In the genomic region with DNA sequence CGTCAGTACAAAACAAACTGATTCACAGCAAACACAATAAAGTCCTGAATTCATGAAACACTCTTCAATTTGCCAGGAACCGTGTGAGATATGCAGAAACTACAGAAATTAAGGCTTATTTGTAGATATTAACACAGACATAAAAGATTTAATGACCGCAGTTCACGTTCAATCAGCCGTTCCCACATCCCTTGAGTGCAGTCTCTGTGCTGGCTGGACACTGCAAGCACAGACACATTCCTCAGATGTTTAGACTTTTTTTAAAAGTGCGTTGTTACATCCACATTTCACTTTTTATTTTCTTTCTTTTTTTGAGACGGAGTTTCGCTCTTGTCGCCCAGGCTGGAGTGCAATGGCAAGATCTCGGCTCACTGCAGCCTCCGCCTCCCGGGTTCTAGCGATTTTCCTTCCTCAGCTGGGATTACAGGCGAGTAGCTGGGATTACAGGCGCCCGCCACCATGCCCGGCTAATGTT, we compare ENCODE assay signal across 8 cellular contexts. TPM values are rescaled to one million over a fixed set of nuclear protein-coding genes. Genes with fewer than 3 reads are reported as not detected.
A peak's percentile ranks its signal among the peaks of the same experiment; 100 is the strongest.
DNase-seq lines count a peak whose midpoint lies in the region; TF ChIP-seq lines count a peak whose summit lies in the region.

No MANE protein-coding gene starts in this region.

- H3K36me3 Mint-ChIP-seq in MCF 10A (ENCODE audit: insufficient read depth, unreplicated experiment): peaks cover 7% of the 10 kb centered on the region

- intact Hi-C loops in MCF 10A (cut with micrococcal nuclease) (loop anchor here (10.0 kb wide), 2 partner anchors 201 to 261 kb away; partner anchors contain the start of gene GNAQ), testis (cut with DNase I; ENCODE audit: low total_unique reads) (no loop called here)

- POLR2A ChIA-PET in MCF 10A (lab: Yijun Ruan, JAX): interaction anchor here (0.6 to 3.5 kb wide), 7 partner anchors 12 to 748 kb away, joined by 3 to 27 read pairs (median 4); partner anchors contain the start of gene PSAT1

- TF ChIP-seq POLR2A in testis (IDR thresholded peaks at IDR 0.05): no peak

- H3K4me1 Mint-ChIP-seq in MCF 10A (ENCODE audit: insufficient read depth, unreplicated experiment): peaks cover 16% of the 10 kb centered on the region

- no peaks in the 10 kb centered on the region for H3K9me3 Mint-ChIP-seq in MCF 10A (ENCODE audit: unreplicated experiment)

- H3K27ac Mint-ChIP-seq in MCF 10A (ENCODE audit: low read depth, unreplicated experiment): peak overlapping the region; percentile 96

- H3K4me3 ChIP-seq in testis: peak overlapping the region; percentile 71 to 89

- TSS peak; percentile 68 for BruUV-seq in MCF 10A (replicated peaks; lab: Mats Ljungman, UMichigan)

- CTCF ChIA-PET in MCF 10A (lab: Yijun Ruan, JAX): interaction anchor here (0.7 to 1.9 kb wide), 4 partner anchors 16 to 258 kb away, joined by 3 to 7 read pairs (median 4); no protein-coding TSS in a partner anchor

- H3K4me1 ChIP-seq in testis: peaks cover 4% of the 10 kb centered on the region

- 1% methylated on average over 17 of the region's 17 CpGs for WGBS in testis, 2 donors

- H3K27me3 Mint-ChIP-seq in MCF 10A (ENCODE audit: insufficient read depth, unreplicated experiment): no peaks in the 10 kb centered on the region

- DNase-seq in AG20443 (ENCODE audit: low spot score) (peak; percentile 58), HT-29 (ENCODE audit: low spot score) (peak; percentile 34), MCF 10A (ENCODE audit: unreplicated experiment) (no peak), testis (no peak), NCI-H82 treated with DMSO at 0.1 percent for 48 hours (lab: John Stamatoyannopoulos, UW; ENCODE audit: unreplicated experiment) (no peak), RKO (ENCODE audit: low spot score) (no peak), NCI-H1930 (lab: John Stamatoyannopoulos, UW) (no peak)

- H3K27me3 ChIP-seq in layer of hippocampus (ENCODE audit: control insufficient read depth, insufficient read depth, low read length) (no peaks in the 10 kb centered on the region), testis (no peaks in the 10 kb centered on the region)

- TF ChIP-seq CTCF in MCF 10A (IDR thresholded peaks at IDR 0.05; ENCODE audit: unreplicated experiment): no peak
- TF ChIP-seq CTCF in testis (IDR thresholded peaks at IDR 0.05): no peak

- peak overlapping the region; percentile 54 for H3K27ac ChIP-seq in layer of hippocampus (ENCODE audit: low read depth, low read length)
- H3K27ac ChIP-seq in testis: peak overlapping the region; percentile 81 to 87

- no peaks in the 10 kb centered on the region for H3K9me3 ChIP-seq in testis

- H3K36me3 ChIP-seq in testis (ENCODE audit: low read depth, missing control alignments): no peaks in the 10 kb centered on the region

- H3K4me3 Mint-ChIP-seq in MCF 10A (ENCODE audit: unreplicated experiment): peak overlapping the region; percentile 93

RNA-seq across cellular contexts. Expression of gene CEP78, which starts 0.5 kb away (rescaled TPM):
- 69.0 and 71.7 TPM in 2 replicates for total RNA-seq in HT-29 (2014; rRNA removed; shearing (Covaris generic))
- total RNA-seq in MCF 10A (2022) (13.7 and 17.8 TPM in 2 replicates), testis (10 to 100 TPM; 37.4 to 50.2 TPM)
- polyA plus RNA-seq in testis (ENCODE audit: insufficient read depth, low read depth, low replicate concordance): 28.2 TPM

Comparison
In these comparisons a context has a peak if more than half of its experiments do, and no peak if none do; other contexts are left out.
1. DNase-seq: peak in AG20443 (single experiment) and HT-29 (single experiment); none in MCF 10A (single experiment), testis (single experiment), NCI-H82 treated with DMSO at 0.1 percent for 48 hours (single experiment), RKO (single experiment) and NCI-H1930 (0 of 2).